ENCODE assay signal across 26 cellular contexts in the genomic region with DNA sequence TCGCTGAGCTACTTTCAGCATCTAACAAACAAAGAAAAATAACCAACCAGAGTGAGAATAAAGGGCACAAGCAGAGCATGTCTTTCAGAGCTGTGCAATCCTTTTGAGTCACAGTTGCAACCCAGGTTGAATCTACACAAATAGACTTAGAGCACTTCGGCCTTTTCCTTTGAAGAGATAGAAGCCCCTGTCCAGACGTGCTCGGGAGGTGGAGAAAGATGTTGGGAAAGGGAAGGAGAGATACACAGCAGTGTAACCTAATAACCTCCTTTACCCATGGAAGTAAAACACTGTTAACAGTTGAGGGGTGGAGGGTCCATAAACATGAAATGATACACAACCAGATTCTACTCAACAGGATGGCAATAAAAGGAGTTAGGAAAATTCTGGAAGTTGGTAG.
"Had no signal": no experiment of that assay in that cellular context is flagged by ENCODE, and none has a peak within 500 bp of the region (broad histone marks: within the 10 kb centered on the region; RNA-seq: fewer than 3 reads in every experiment).

No MANE protein-coding gene starts in this region.

- H3K27me3 ChIP-seq: adrenal gland, ascending aorta, breast epithelium, heart right ventricle, right lobe of liver, thyroid gland had no signal

- H3K4me3 ChIP-seq: adrenal gland, ascending aorta, breast epithelium, coronary artery, heart right ventricle, lower lobe of right lung, right lobe of liver, skin epidermis, thyroid gland had no signal

- DNase-seq: activated B cell treated with CpG ODN at 0.5 μM for 24 hours; activated CD4-positive, alpha-beta T cell treated with anti-CD3 and anti-CD28 coated beads for 4 hours; activated CD4-positive, alpha-beta T cell treated with anti-CD3 and anti-CD28 coated beads, Interleukin-2, amount 50 U/mL, for 48 hours; activated CD8-positive, alpha-beta memory T cell treated with anti-CD3 and anti-CD28 coated beads, Interleukin-2, amount 50 U/mL, for 48 hours; activated naive CD4-positive, alpha-beta T cell; activated T-cell treated with anti-CD3 and anti-CD28 coated beads, Interleukin-2, amount 50 U/mL, for 4 hours; adrenal gland; cerebellar nuclear complex; heart right ventricle; left colon; lower lobe of right lung; naive thymus-derived CD8-positive, alpha-beta T cell; nucleus accumbens; right lobe of liver; stimulated activated CD4-positive, alpha-beta T cell treated with anti-CD3 and anti-CD28 coated beads, Interleukin-1b, Interleukin-23, amount 100 ng/mL, for 48 hours; substantia nigra; T-helper 9 cell; thyroid gland had no signal

- H3K27ac ChIP-seq: adrenal gland, ascending aorta, breast epithelium, coronary artery, heart right ventricle, lower lobe of right lung, parathyroid adenoma, right lobe of liver, skin epidermis, thyroid gland had no signal

- H3K36me3 ChIP-seq: adrenal gland, ascending aorta, breast epithelium, heart right ventricle, lower lobe of right lung, right lobe of liver, thyroid gland had no signal

- H3K4me3 Mint-ChIP-seq: activated B cell treated with CpG ODN at 0.5 μM for 24 hours; activated naive CD8-positive, alpha-beta T cell; activated T-cell treated with anti-CD3 and anti-CD28 coated beads, Interleukin-2, amount 50 U/mL, for 4 hours; naive thymus-derived CD8-positive, alpha-beta T cell; stimulated activated naive CD8-positive, alpha-beta T cell treated with anti-CD3 and anti-CD28 coated beads, Interleukin-15, Interleukin-2, amounts not matched to agents 100 ng/mL and 50 ng/mL, for 24 hours had no signal

- H2AFZ ChIP-seq: parathyroid adenoma had no signal

- H3K4me1 ChIP-seq: ascending aorta had no signal

- H3K27ac Mint-ChIP-seq: activated B cell treated with CpG ODN at 0.5 μM for 24 hours; activated naive CD8-positive, alpha-beta T cell; activated T-helper 2 cell treated with anti-CD3 and anti-CD28 coated beads, Interferon-gamma antibody, Interleukin-2, Interleukin-4, amounts not matched to agents 10 μg/mL and 5 μg/mL and 100 μg/mL, durations not matched to agents 14 hours and 24 hours and 36 hours; stimulated activated naive CD8-positive, alpha-beta T cell treated with anti-CD3 and anti-CD28 coated beads, Interleukin-15, Interleukin-2, amounts not matched to agents 100 ng/mL and 50 ng/mL, for 24 hours had no signal

- ATAC-seq: activated T-cell treated with anti-CD3 and anti-CD28 coated beads, Interleukin-2, amount 50 U/mL, for 4 hours; heart right ventricle; left colon; lower lobe of right lung; naive thymus-derived CD8-positive, alpha-beta T cell had no signal

- H3K9me3 Mint-ChIP-seq: activated B cell treated with CpG ODN at 0.5 μM for 24 hours; activated T-cell treated with anti-CD3 and anti-CD28 coated beads, Interleukin-2, amount 50 U/mL, for 4 hours; activated T-helper 2 cell treated with anti-CD3 and anti-CD28 coated beads, Interferon-gamma antibody, Interleukin-2, Interleukin-4, amounts not matched to agents 10 μg/mL and 5 μg/mL and 100 μg/mL, durations not matched to agents 14 hours and 24 hours and 36 hours; naive thymus-derived CD8-positive, alpha-beta T cell; stimulated activated naive CD8-positive, alpha-beta T cell treated with anti-CD3 and anti-CD28 coated beads, Interleukin-15, Interleukin-2, amounts not matched to agents 100 ng/mL and 50 ng/mL, for 24 hours had no signal

- H3K36me3 Mint-ChIP-seq: activated naive CD8-positive, alpha-beta T cell; naive thymus-derived CD8-positive, alpha-beta T cell had no signal

- H3K27me3 Mint-ChIP-seq: activated naive CD8-positive, alpha-beta T cell; naive thymus-derived CD8-positive, alpha-beta T cell had no signal

- H3K9me3 ChIP-seq: adrenal gland, ascending aorta, breast epithelium, heart right ventricle, lower lobe of right lung, right lobe of liver, thyroid gland had no signal
